In genomic region chr12:55942055-55942454, GRCh38 we compare ENCODE assay signal across 22 cellular contexts. TPM values are rescaled to one million over a fixed set of nuclear protein-coding genes. Genes with fewer than 3 reads are reported as not detected.
DNase-seq lines count a peak whose midpoint lies in the region; ATAC-seq lines count a peak whose summit lies in the region.
"Had no signal": no experiment of that assay in that cellular context is flagged by ENCODE, and none has a peak within 500 bp of the region (broad histone marks: within the 10 kb centered on the region; RNA-seq: fewer than 3 reads in every experiment).

No MANE protein-coding gene starts in this region.

- peaks cover 89% of the 10 kb centered on the region for H3K4me1 Mint-ChIP-seq in activated naive CD4-positive, alpha-beta T cell treated with anti-CD3 and anti-CD28 coated beads, Interleukin-2, amount 10 ng/mL, durations not matched to agents 7 days and 5 days
- H3K4me1 Mint-ChIP-seq in T-cell = peaks cover 76 to 89% (median 84%) of the 10 kb centered on the region in 3 donors
- peaks cover 51% of the 10 kb centered on the region for H3K4me1 Mint-ChIP-seq in activated naive CD8-positive, alpha-beta T cell treated with anti-CD3 and anti-CD28 coated beads, Interleukin-2, amount 50 U/mL, for 24 hours

- H3K27me3 Mint-ChIP-seq in activated naive CD4-positive, alpha-beta T cell treated with anti-CD3 and anti-CD28 coated beads, Interleukin-2, amount 10 ng/mL, durations not matched to agents 7 days and 5 days = no peaks in the 10 kb centered on the region
- no peaks in the 10 kb centered on the region for H3K27me3 Mint-ChIP-seq in T-cell
- H3K27me3 Mint-ChIP-seq in activated naive CD8-positive, alpha-beta T cell treated with anti-CD3 and anti-CD28 coated beads, Interleukin-2, amount 50 U/mL, for 24 hours = no peaks in the 10 kb centered on the region

- POLR2A ChIA-PET in T-cell (lab: Charles Lee) = interaction anchor here in 1 of 2 donors (0.5 kb wide), 1 partner anchor 148 kb away, joined by 14 read pairs; no protein-coding TSS in a partner anchor

- H3K4me3 Mint-ChIP-seq in activated naive CD4-positive, alpha-beta T cell treated with anti-CD3 and anti-CD28 coated beads, Interleukin-2, amount 10 ng/mL, durations not matched to agents 7 days and 5 days = no peak overlapping the region
- H3K4me3 Mint-ChIP-seq in T-cell = peak overlapping the region in 1 of 3 donors; percentile 25
- no peak overlapping the region for H3K4me3 Mint-ChIP-seq in activated naive CD8-positive, alpha-beta T cell treated with anti-CD3 and anti-CD28 coated beads, Interleukin-2, amount 50 U/mL, for 24 hours
- H3K4me3 Mint-ChIP-seq: CD14-positive monocyte had no signal

- ATAC-seq in T-cell (replicated peaks in 1 of 4) = no peak
- ATAC-seq in activated naive CD8-positive, alpha-beta T cell treated with anti-CD3 and anti-CD28 coated beads, Interleukin-2, amount 50 U/mL, for 24 hours = no peak
- ATAC-seq: gastrocnemius medialis, HepG2, right lobe of liver had no signal

- peaks cover 94% of the 10 kb centered on the region for H3K36me3 Mint-ChIP-seq in activated naive CD4-positive, alpha-beta T cell treated with anti-CD3 and anti-CD28 coated beads, Interleukin-2, amount 10 ng/mL, durations not matched to agents 7 days and 5 days
- peaks cover 77% of the 10 kb centered on the region for H3K36me3 Mint-ChIP-seq in T-cell
- H3K36me3 Mint-ChIP-seq in activated naive CD8-positive, alpha-beta T cell treated with anti-CD3 and anti-CD28 coated beads, Interleukin-2, amount 50 U/mL, for 24 hours (ENCODE audit: low read depth) = peaks cover 75% of the 10 kb centered on the region

- H3K27ac Mint-ChIP-seq in activated naive CD4-positive, alpha-beta T cell treated with anti-CD3 and anti-CD28 coated beads, Interleukin-2, amount 10 ng/mL, durations not matched to agents 7 days and 5 days = peak overlapping the region; percentile 72
- H3K27ac Mint-ChIP-seq in T-cell = peak overlapping the region; percentile 86 to 96
- peak overlapping the region; percentile 55 for H3K27ac Mint-ChIP-seq in activated naive CD8-positive, alpha-beta T cell treated with anti-CD3 and anti-CD28 coated beads, Interleukin-2, amount 50 U/mL, for 24 hours

- DNase-seq in activated naive CD4-positive, alpha-beta T cell treated with anti-CD3 and anti-CD28 coated beads, Interleukin-2, amount 10 ng/mL, durations not matched to agents 7 days and 5 days = no peak
- DNase-seq in activated naive CD4-positive, alpha-beta T cell (lab: John Stamatoyannopoulos, UW) = no peak
- DNase-seq in T-cell (no peak), NCI-H526 (lab: John Stamatoyannopoulos, UW) (no peak), DMS 273 (lab: John Stamatoyannopoulos, UW; ENCODE audit: unreplicated experiment) (no peak), 8988T (no peak)
- no peak for DNase-seq in activated naive CD8-positive, alpha-beta T cell treated with anti-CD3 and anti-CD28 coated beads, Interleukin-2, amount 50 U/mL, for 24 hours
- DNase-seq: activated effector memory CD4-positive, alpha-beta T cell treated with Interleukin-2 at 50 U/mL for 16 hours; gastrocnemius medialis; GF-D8; GOT3; Karpas-422; NCI-H1436 treated with DMSO at 0.1 percent for 48 hours; NCI-H446; right lobe of liver; stimulated activated CD4-positive, alpha-beta T cell treated with anti-CD3 and anti-CD28 coated beads, Interleukin-12 subunit alpha, Interleukin-12 subunit beta, amount 100 ng/mL, for 4 hours; stimulated activated CD4-positive, alpha-beta T cell treated with anti-CD3 and anti-CD28 coated beads, Interleukin-4, amount 100 ng/mL, for 1 hour; substantia nigra; upper lobe of left lung had no signal

- no peaks in the 10 kb centered on the region for H3K9me3 Mint-ChIP-seq in activated naive CD4-positive, alpha-beta T cell treated with anti-CD3 and anti-CD28 coated beads, Interleukin-2, amount 10 ng/mL, durations not matched to agents 7 days and 5 days
- no peaks in the 10 kb centered on the region for H3K9me3 Mint-ChIP-seq in T-cell
- no peaks in the 10 kb centered on the region for H3K9me3 Mint-ChIP-seq in activated naive CD8-positive, alpha-beta T cell treated with anti-CD3 and anti-CD28 coated beads, Interleukin-2, amount 50 U/mL, for 24 hours
- H3K9me3 Mint-ChIP-seq: CD14-positive monocyte had no signal

- CTCF ChIA-PET in activated naive CD4-positive, alpha-beta T cell treated with anti-CD3 and anti-CD28 coated beads, Interleukin-2, amount 10 ng/mL, durations not matched to agents 7 days and 5 days (lab: Charles Lee) = interaction anchor here (1.5 to 4.9 kb wide), 3 partner anchors 10 to 203 kb away, joined by 5 to 36 read pairs (median 6); partner anchors contain the start of genes ORMDL2 and SARNP
- CTCF ChIA-PET in T-cell (lab: Charles Lee) = interaction anchor here (0.5 to 5.2 kb wide), 4 partner anchors 19 to 204 kb away, joined by 3 to 47 read pairs (median 3); no protein-coding TSS in a partner anchor

RNA-seq across cellular contexts. Expression of gene DGKA, which starts 11.1 kb away (rescaled TPM):
- 1,000 to 10,000 TPM in 4 of 5 donors, 100 to 1,000 TPM in 1; 896 to 1,314 (median 1,231) TPM for total RNA-seq in T-cell

RNA-seq across cellular contexts. Expression of gene PYM1, which starts 14.4 kb away (rescaled TPM):
- total RNA-seq in T-cell = 10 to 100 TPM; 21.7 to 40.9 (median 30.7) TPM

RNA-seq across cellular contexts. Expression of gene PMEL, which starts 23.8 kb away (rescaled TPM):
- under 1 TPM in 1 of 5 donors, not detected in 4; 0.20 TPM for total RNA-seq in T-cell
- total RNA-seq: T-helper 1 cell treated with Interleukin-12 subunit alpha and Interleukin-12 subunit beta and Interleukin-4 antibody, amounts not matched to agents 30 ng/mL and 1 ng/mL, for 36 hours had no signal

RNA-seq across cellular contexts. Expression of gene CDK2, which starts 24.6 kb away (rescaled TPM):
- total RNA-seq in T-cell = 10 to 100 TPM; 17.8 to 32.3 (median 23.3) TPM

RNA-seq across cellular contexts. Expression of gene RAB5B, which starts 31.8 kb away (rescaled TPM):
- total RNA-seq in T-cell = 10 to 100 TPM; 58.6 to 99.8 (median 85.7) TPM
